ENCODE assay signal across 9 cellular contexts in the genomic region with DNA sequence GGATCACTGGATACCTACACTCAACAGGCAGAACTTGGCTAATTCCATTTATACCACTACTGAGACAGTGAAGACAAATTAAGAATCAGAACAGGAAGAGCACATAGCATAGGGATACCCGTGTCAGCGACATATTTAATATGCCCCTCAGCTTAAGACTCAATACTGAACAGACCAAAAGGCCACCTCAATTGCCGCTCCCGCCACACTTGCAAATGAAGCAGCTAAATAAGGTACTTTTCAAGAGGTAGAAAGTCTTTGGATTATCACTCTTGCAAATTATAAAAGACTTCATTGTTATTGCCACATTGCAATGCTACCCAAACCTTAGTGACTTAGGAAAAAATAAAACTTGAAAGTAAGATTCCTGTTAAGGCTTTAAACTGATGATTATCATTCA. TPM values are rescaled to one million over a fixed set of nuclear protein-coding genes. Genes with fewer than 3 reads are reported as not detected.
A peak's percentile ranks its signal among the peaks of the same experiment; 100 is the strongest.
DNase-seq lines count a peak whose midpoint lies in the region; ATAC-seq and TF ChIP-seq lines count a peak whose summit lies in the region.
"Had no signal": no experiment of that assay in that cellular context is flagged by ENCODE, and none has a peak within 500 bp of the region (broad histone marks: within the 10 kb centered on the region; RNA-seq: fewer than 3 reads in every experiment).

No MANE protein-coding gene starts in this region.

- intact Hi-C loops in dendritic cell treated with granulocyte-macrophage colony-stimulating factor and Interleukin-4, amounts not matched to agents 40 ng/mL and 50 ng/mL, for 4 days (cut with micrococcal nuclease), result loop anchor here (2.0 to 10.0 kb wide), 3 partner anchors 14 to 182 kb away; a partner anchor contains a TSS

- H3K9ac ChIP-seq in Karpas-422 (ENCODE audit: low read length) (no peak overlapping the region), neural cell (ENCODE audit: low read length) (peak overlapping the region; percentile 1)

- H3K27me3 Mint-ChIP-seq in dendritic cell treated with granulocyte-macrophage colony-stimulating factor and Interleukin-4, amounts not matched to agents 40 ng/mL and 50 ng/mL, for 4 days, result peaks cover 2% of the 10 kb centered on the region

- H3K4me3 Mint-ChIP-seq in dendritic cell treated with granulocyte-macrophage colony-stimulating factor and Interleukin-4, amounts not matched to agents 40 ng/mL and 50 ng/mL, for 4 days, result peak overlapping the region; percentile 9

- peaks cover 31% of the 10 kb centered on the region for H4K20me1 ChIP-seq in Karpas-422 (ENCODE audit: insufficient read depth, low read depth, low read length)
- H4K20me1 ChIP-seq in neural cell (ENCODE audit: insufficient read depth), result peaks cover 37% of the 10 kb centered on the region

- no peak for TF ChIP-seq EP300 in neural cell (conservative IDR thresholded peaks at IDR 0.05; ENCODE audit: poor library complexity, severe bottlenecking)

- no peak for TF ChIP-seq RAD21 in neural cell (conservative IDR thresholded peaks at IDR 0.05)

- H3K9me2 ChIP-seq in Karpas-422 (replicated peaks; ENCODE audit: insufficient read depth, low read length) (no peaks in the 10 kb centered on the region), neural cell (ENCODE audit: insufficient read depth, low read length) (no peaks in the 10 kb centered on the region)

- peaks cover 5% of the 10 kb centered on the region for H3K4me1 ChIP-seq in BE2C
- H3K4me1 ChIP-seq in Karpas-422 (ENCODE audit: low read length), result peaks cover 38% of the 10 kb centered on the region

- DNase-seq in BE2C (no peak), Karpas-422 (no peak), T-helper 9 cell (no peak), NCI-H1694 (lab: John Stamatoyannopoulos, UW) (no peak), NCI-H2196 treated with DMSO at 0.1 percent for 48 hours (lab: John Stamatoyannopoulos, UW; ENCODE audit: unreplicated experiment) (no peak)
- DNase-seq: NCI-H2227 treated with DMSO at 0.1 percent for 48 hours had no signal

- no peaks in the 10 kb centered on the region for H3K27me3 ChIP-seq in BE2C
- no peaks in the 10 kb centered on the region for H3K27me3 ChIP-seq in Karpas-422 (ENCODE audit: low read length)
- H3K27me3 ChIP-seq in neural cell (ENCODE audit: insufficient read depth, low read depth, low read length), result no peaks in the 10 kb centered on the region

- no peak for TF ChIP-seq CTCF in BE2C (IDR thresholded peaks at IDR 0.05; ENCODE audit: low read depth, low read length)
- no peak for TF ChIP-seq CTCF in neural cell (IDR thresholded peaks at IDR 0.05; ENCODE audit: poor library complexity, severe bottlenecking)

- H3F3A ChIP-seq in neural cell (ENCODE audit: insufficient read depth, low read length, poor library complexity, severe bottlenecking), result peaks cover 7% of the 10 kb centered on the region

- H3K4me2 ChIP-seq in Karpas-422 (ENCODE audit: low read depth, low read length, poor library complexity, severe bottlenecking) (peak overlapping the region; percentile 84), neural cell (ENCODE audit: low read length) (peak overlapping the region; percentile 98)

- peaks cover 83% of the 10 kb centered on the region for H3K36me3 Mint-ChIP-seq in dendritic cell treated with granulocyte-macrophage colony-stimulating factor and Interleukin-4, amounts not matched to agents 40 ng/mL and 50 ng/mL, for 4 days (ENCODE audit: low read depth)

- H3K79me2 ChIP-seq in Karpas-422 (ENCODE audit: low read length) (peaks cover 71% of the 10 kb centered on the region), neural cell (replicated peaks; ENCODE audit: insufficient read depth, low read length) (peaks cover 71% of the 10 kb centered on the region)

- 0 out of 2 replicates have a peak overlapping the region, but pooled peaks have one; percentile 2 for H3K4me3 ChIP-seq in BE2C (ENCODE audit: low read depth, low read length)
- no peak overlapping the region for H3K4me3 ChIP-seq in Karpas-422 (ENCODE audit: low read length)
- peak overlapping the region; percentile 91 for H3K4me3 ChIP-seq in neural cell (ENCODE audit: low read length)

- ATAC-seq in GM18868 (IDR thresholded peaks at IDR 0.05; ENCODE audit: unreplicated experiment), result no peak

- no peak overlapping the region for H3K27ac Mint-ChIP-seq in dendritic cell treated with granulocyte-macrophage colony-stimulating factor and Interleukin-4, amounts not matched to agents 40 ng/mL and 50 ng/mL, for 4 days

- H3K9me3 ChIP-seq in BE2C (no peaks in the 10 kb centered on the region), Karpas-422 (ENCODE audit: low read length) (no peaks in the 10 kb centered on the region), neural cell (ENCODE audit: low read length) (no peaks in the 10 kb centered on the region)

- H3K27ac ChIP-seq in Karpas-422 (ENCODE audit: low read length) (no peak overlapping the region), neural cell (ENCODE audit: low read length) (no peak overlapping the region)

- no peaks in the 10 kb centered on the region for H3K9me3 Mint-ChIP-seq in dendritic cell treated with granulocyte-macrophage colony-stimulating factor and Interleukin-4, amounts not matched to agents 40 ng/mL and 50 ng/mL, for 4 days

- H2AFZ ChIP-seq in Karpas-422 (ENCODE audit: low read length) (no peak overlapping the region), neural cell (ENCODE audit: low read depth, low read length) (no peak overlapping the region)

- peaks cover 70% of the 10 kb centered on the region for H3K36me3 ChIP-seq in BE2C
- peaks cover 63% of the 10 kb centered on the region for H3K36me3 ChIP-seq in Karpas-422 (ENCODE audit: insufficient read depth, low read length)
- H3K36me3 ChIP-seq in neural cell (ENCODE audit: insufficient read depth, low read length), result no peaks in the 10 kb centered on the region

- peaks cover 41% of the 10 kb centered on the region for H3K4me1 Mint-ChIP-seq in dendritic cell treated with granulocyte-macrophage colony-stimulating factor and Interleukin-4, amounts not matched to agents 40 ng/mL and 50 ng/mL, for 4 days (ENCODE audit: low read depth)

TF ChIP-seq in neural cell, 6 proteins besides CTCF, POLR2A, EP300 and RAD21:
- TF ChIP-seq, protein P1, sequence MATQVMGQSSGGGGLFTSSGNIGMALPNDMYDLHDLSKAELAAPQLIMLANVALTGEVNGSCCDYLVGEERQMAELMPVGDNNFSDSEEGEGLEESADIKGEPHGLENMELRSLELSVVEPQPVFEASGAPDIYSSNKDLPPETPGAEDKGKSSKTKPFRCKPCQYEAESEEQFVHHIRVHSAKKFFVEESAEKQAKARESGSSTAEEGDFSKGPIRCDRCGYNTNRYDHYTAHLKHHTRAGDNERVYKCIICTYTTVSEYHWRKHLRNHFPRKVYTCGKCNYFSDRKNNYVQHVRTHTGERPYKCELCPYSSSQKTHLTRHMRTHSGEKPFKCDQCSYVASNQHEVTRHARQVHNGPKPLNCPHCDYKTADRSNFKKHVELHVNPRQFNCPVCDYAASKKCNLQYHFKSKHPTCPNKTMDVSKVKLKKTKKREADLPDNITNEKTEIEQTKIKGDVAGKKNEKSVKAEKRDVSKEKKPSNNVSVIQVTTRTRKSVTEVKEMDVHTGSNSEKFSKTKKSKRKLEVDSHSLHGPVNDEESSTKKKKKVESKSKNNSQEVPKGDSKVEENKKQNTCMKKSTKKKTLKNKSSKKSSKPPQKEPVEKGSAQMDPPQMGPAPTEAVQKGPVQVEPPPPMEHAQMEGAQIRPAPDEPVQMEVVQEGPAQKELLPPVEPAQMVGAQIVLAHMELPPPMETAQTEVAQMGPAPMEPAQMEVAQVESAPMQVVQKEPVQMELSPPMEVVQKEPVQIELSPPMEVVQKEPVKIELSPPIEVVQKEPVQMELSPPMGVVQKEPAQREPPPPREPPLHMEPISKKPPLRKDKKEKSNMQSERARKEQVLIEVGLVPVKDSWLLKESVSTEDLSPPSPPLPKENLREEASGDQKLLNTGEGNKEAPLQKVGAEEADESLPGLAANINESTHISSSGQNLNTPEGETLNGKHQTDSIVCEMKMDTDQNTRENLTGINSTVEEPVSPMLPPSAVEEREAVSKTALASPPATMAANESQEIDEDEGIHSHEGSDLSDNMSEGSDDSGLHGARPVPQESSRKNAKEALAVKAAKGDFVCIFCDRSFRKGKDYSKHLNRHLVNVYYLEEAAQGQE (IDR thresholded peaks at IDR 0.05; ENCODE audit: borderline replicate concordance), result no peak
- TF ChIP-seq MXI1 (conservative IDR thresholded peaks at IDR 0.05; ENCODE audit: poor library complexity, severe bottlenecking) (no peak), EZH2 (IDR thresholded peaks at IDR 0.05; ENCODE audit: borderline replicate concordance, insufficient read depth, low read length, poor library complexity, severe bottlenecking) (no peak), TAF1 (IDR thresholded peaks at IDR 0.05; ENCODE audit: low read depth) (no peak), POLR2AphosphoS5 (IDR thresholded peaks at IDR 0.05) (no peak), SMC3 (conservative IDR thresholded peaks at IDR 0.05; ENCODE audit: poor library complexity) (no peak)

RNA-seq across cellular contexts. Expression of a gene that starts 3.1 kb away (rescaled TPM):
- 237 TPM for polyA plus RNA-seq in BE2C (2012; ENCODE audit: insufficient read depth, insufficient read length, low read depth)
- 465 and 736 TPM in 2 replicates for total RNA-seq in Karpas-422 (2014; rRNA removed; shearing (Covaris generic); ENCODE audit: low replicate concordance)
- polyA plus RNA-seq in neural cell, result 996 and 1,226 TPM in 2 replicates
- 1,078 and 1,079 TPM in 2 replicates for polyA minus RNA-seq in neural cell

RNA-seq across cellular contexts. Expression of a gene that starts 35.1 kb away (rescaled TPM):
- polyA plus RNA-seq in BE2C (2012; ENCODE audit: insufficient read depth, insufficient read length, low read depth), result not detected
- total RNA-seq in Karpas-422 (2014; rRNA removed; shearing (Covaris generic); ENCODE audit: low replicate concordance), result not detected in 2 replicates
- polyA plus RNA-seq in neural cell, result not detected in 2 replicates
- not detected in 2 replicates for polyA minus RNA-seq in neural cell

RNA-seq across cellular contexts. Expression of a gene that starts 48.0 kb away (rescaled TPM):
- not detected for polyA plus RNA-seq in BE2C (2012; ENCODE audit: insufficient read depth, insufficient read length, low read depth)
- not detected in 2 replicates for total RNA-seq in Karpas-422 (2014; rRNA removed; shearing (Covaris generic); ENCODE audit: low replicate concordance)
- 1.4 and 1.7 TPM in 2 replicates for polyA plus RNA-seq in neural cell
- 1.5 TPM in 2 replicates for polyA minus RNA-seq in neural cell
